In the genomic region with DNA sequence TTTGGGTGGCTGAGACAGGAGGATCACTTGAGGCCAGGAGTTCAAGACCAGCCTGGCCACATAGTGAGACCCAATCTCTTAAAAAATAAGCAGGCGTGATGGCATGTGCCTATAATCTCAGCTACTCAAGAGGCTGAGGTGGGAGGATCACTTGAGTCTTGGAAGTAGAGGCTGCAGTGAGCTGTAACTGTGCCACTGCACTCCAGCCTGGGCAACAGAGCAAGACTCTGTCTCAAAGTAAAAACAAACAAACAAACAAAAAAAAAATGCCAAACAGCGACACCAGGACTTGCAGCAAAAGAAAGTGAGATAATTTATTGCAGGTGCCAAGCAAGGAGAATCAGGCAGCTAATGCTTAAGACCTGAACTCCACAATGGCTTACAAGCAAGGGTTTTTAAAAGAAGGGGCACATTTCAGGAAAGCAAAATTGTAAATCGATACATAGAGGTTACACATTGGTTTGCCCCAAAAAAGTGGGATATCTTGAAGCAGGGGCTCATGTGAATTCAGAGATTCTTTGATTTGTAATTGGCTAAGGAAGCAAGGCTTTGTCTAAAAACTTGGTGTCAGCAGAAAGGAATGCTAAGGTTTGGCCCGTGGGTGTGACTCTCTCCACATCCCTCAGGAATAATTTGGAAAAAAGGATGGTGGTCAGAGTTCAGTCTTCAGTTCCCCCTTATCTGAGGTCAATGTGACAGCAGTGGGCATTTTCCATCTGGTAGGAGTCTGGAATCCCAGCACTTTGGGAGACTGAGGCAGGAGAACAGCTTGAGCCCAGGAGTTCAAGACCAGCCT, we compare ENCODE assay signal across 22 cellular contexts. TPM values are rescaled to one million over a fixed set of nuclear protein-coding genes. Genes with fewer than 3 reads are reported as not detected.
A peak's percentile ranks its signal among the peaks of the same experiment; 100 is the strongest.
DNase-seq lines count a peak whose midpoint lies in the region; ATAC-seq, FAIRE-seq and TF ChIP-seq lines count a peak whose summit lies in the region.
"Had no signal": no experiment of that assay in that cellular context is flagged by ENCODE, and none has a peak within 500 bp of the region (broad histone marks: within the 10 kb centered on the region; RNA-seq: fewer than 3 reads in every experiment).

No MANE protein-coding gene starts in this region.

- H3K4me3 Mint-ChIP-seq in natural killer cell (no peak overlapping the region), chondrocyte (ENCODE audit: unreplicated experiment) (no peak overlapping the region)
- H3K4me3 Mint-ChIP-seq: naive B cell had no signal

- no peak for TF ChIP-seq CTCF in bronchial epithelial cell (IDR thresholded peaks at IDR 0.05; ENCODE audit: insufficient read depth, low read length, severe bottlenecking)
- no peak for TF ChIP-seq CTCF in osteoblast (IDR thresholded peaks at IDR 0.05; ENCODE audit: extremely low read depth, low read depth, low read length)
- no peak for TF ChIP-seq CTCF in natural killer cell (IDR thresholded peaks at IDR 0.05)
- no peak for TF ChIP-seq CTCF in chondrocyte (IDR thresholded peaks at IDR 0.05)

- no peaks in the 10 kb centered on the region for H4K20me1 ChIP-seq in osteoblast (ENCODE audit: insufficient read depth, low read length)

- H3K4me1 ChIP-seq in HUES48 (ENCODE audit: control insufficient read depth, insufficient read depth, low read length) (no peaks in the 10 kb centered on the region; the same call in 1 of the 2 replicates), osteoblast (ENCODE audit: insufficient read depth, low read length) (peaks cover 16% of the 10 kb centered on the region)
- H3K4me1 ChIP-seq: BE2C had no signal

- no peaks in the 10 kb centered on the region for H3K36me3 Mint-ChIP-seq in natural killer cell
- H3K36me3 Mint-ChIP-seq in chondrocyte (ENCODE audit: low read depth) = no peaks in the 10 kb centered on the region
- H3K36me3 Mint-ChIP-seq: naive B cell had no signal

- H3K36me3 ChIP-seq in HUES48 (ENCODE audit: control insufficient read depth, insufficient read depth, low read length) = no peaks in the 10 kb centered on the region
- H3K36me3 ChIP-seq in bronchial epithelial cell (ENCODE audit: control insufficient read depth, insufficient read depth, low read length) = no peaks in the 10 kb centered on the region
- H3K36me3 ChIP-seq in osteoblast (ENCODE audit: insufficient read depth, low read length) = no peaks in the 10 kb centered on the region
- H3K36me3 ChIP-seq: BE2C, lower lobe of right lung, thoracic aorta had no signal

- intact Hi-C loops in natural killer cell (cut with micrococcal nuclease) = no loop called here

- DNase-seq in EH (ENCODE audit: low read depth) (peak; percentile 42), bronchial epithelial cell (ENCODE audit: low read depth) (peak; percentile 46), osteoblast (ENCODE audit: insufficient read length, low spot score, missing footprints) (peak; percentile 85), natural killer cell (no peak), NCI-H82 treated with DMSO at 0.1 percent for 48 hours (lab: John Stamatoyannopoulos, UW; ENCODE audit: unreplicated experiment) (no peak), chondrocyte (ENCODE audit: low spot score) (no peak), HCEC 1CT (no peak)
- DNase-seq: activated CD8-positive, alpha-beta memory T cell treated with anti-CD3 and anti-CD28 coated beads, Interleukin-2, amount 50 U/mL, for 48 hours; activated gamma-delta T cell treated with Interleukin-2 at 50 U/mL for 16 hours; aorta; BE2C; GOT3; lower lobe of right lung; naive B cell; NCI-H187; NCI-H446; stimulated activated CD4-positive, alpha-beta T cell treated with anti-CD3 and anti-CD28 coated beads, Interleukin-4, amount 100 ng/mL, for 24 hours had no signal

- H3K9me3 ChIP-seq in HUES48 (ENCODE audit: control insufficient read depth, insufficient read depth, low read length) (peaks cover 6% of the 10 kb centered on the region), osteoblast (ENCODE audit: low read depth, low read length) (peaks cover 4% of the 10 kb centered on the region)
- H3K9me3 ChIP-seq: BE2C, lower lobe of right lung, thoracic aorta had no signal

- H3K27ac Mint-ChIP-seq in natural killer cell (no peak overlapping the region), chondrocyte (ENCODE audit: unreplicated experiment) (no peak overlapping the region)

- H3K4me1 Mint-ChIP-seq in natural killer cell (peaks cover 7 to 8% of the 10 kb centered on the region in 2 donors), chondrocyte (ENCODE audit: low read depth) (peaks cover 14% of the 10 kb centered on the region)

- peak overlapping the region; percentile 33 for H3K4me2 ChIP-seq in osteoblast (ENCODE audit: insufficient read depth, low read length)

- ATAC-seq in natural killer cell = no peak
- ATAC-seq: activated CD4-positive, CD25-positive, alpha-beta regulatory T cell treated with anti-CD3 and anti-CD28 coated beads, Interleukin-2, amount 50 U/mL, for 24 hours; lower lobe of right lung had no signal

- no peak overlapping the region for H3K9ac ChIP-seq in HUES48 (ENCODE audit: low read depth, low read length)

- H3K9me3 Mint-ChIP-seq in natural killer cell = no peaks in the 10 kb centered on the region
- H3K9me3 Mint-ChIP-seq in chondrocyte (ENCODE audit: low read depth) = no peaks in the 10 kb centered on the region

- H2AFZ ChIP-seq in osteoblast (ENCODE audit: low read length) = peak overlapping the region; percentile 29

- no peaks in the 10 kb centered on the region for H3K79me2 ChIP-seq in osteoblast (ENCODE audit: insufficient read depth, low read length)

- H3K27me3 ChIP-seq in HUES48 (ENCODE audit: control insufficient read depth, insufficient read depth, low read length) = no peaks in the 10 kb centered on the region
- no peaks in the 10 kb centered on the region for H3K27me3 ChIP-seq in bronchial epithelial cell (ENCODE audit: control insufficient read depth, insufficient read depth, low read length)
- no peaks in the 10 kb centered on the region for H3K27me3 ChIP-seq in osteoblast (ENCODE audit: insufficient read depth, low read length)
- H3K27me3 ChIP-seq: BE2C had no signal

- H3K27ac ChIP-seq in HUES48 (ENCODE audit: low read depth, low read length) = peak overlapping the region; percentile 37
- H3K27ac ChIP-seq in osteoblast (ENCODE audit: low read depth, low read length) = no peak overlapping the region
- H3K27ac ChIP-seq: lower lobe of right lung, thoracic aorta had no signal

- no peak overlapping the region for H3K4me3 ChIP-seq in HUES48 (ENCODE audit: low read depth, low read length)
- H3K4me3 ChIP-seq in bronchial epithelial cell (ENCODE audit: low read depth, low read length) = no peak overlapping the region
- no peak overlapping the region for H3K4me3 ChIP-seq in osteoblast (ENCODE audit: insufficient read depth, low read length)
- H3K4me3 ChIP-seq: lower lobe of right lung, skin epidermis, thoracic aorta had no signal

- no peak for FAIRE-seq in bronchial epithelial cell (lab: Jason Lieb, UNC)
- FAIRE-seq: colon had no signal

- H3K27me3 Mint-ChIP-seq in natural killer cell (ENCODE audit: low read depth in 2 of 2) = no peaks in the 10 kb centered on the region
- H3K27me3 Mint-ChIP-seq in chondrocyte (ENCODE audit: low read depth) = no peaks in the 10 kb centered on the region
- H3K27me3 Mint-ChIP-seq: naive B cell had no signal

RNA-seq across cellular contexts. Expression of a gene that starts 5.2 kb away (rescaled TPM):
- 25.0 and 35.0 TPM in 2 replicates for total RNA-seq in bronchial epithelial cell
- 33.9 and 54.3 TPM in 2 replicates for total RNA-seq in osteoblast
- total RNA-seq in natural killer cell = 10 to 100 TPM; 15.7 to 20.4 (median 18.8) TPM
- 27.6 to 29.2 TPM (median 28.2 TPM) in 3 replicates for total RNA-seq in chondrocyte

RNA-seq across cellular contexts. Expression of a gene that starts 11.5 kb away (rescaled TPM):
- total RNA-seq in bronchial epithelial cell (20.5 and 30.7 TPM in 2 replicates), osteoblast (23.9 and 28.3 TPM in 2 replicates), natural killer cell (100 to 1,000 TPM in 1 of 3 donors, 10 to 100 TPM in 2; 78.8 to 101 (median 92.8) TPM), chondrocyte (67.4 to 75.5 TPM (median 67.9 TPM) in 3 replicates)

RNA-seq across cellular contexts. Expression of a gene that starts 22.0 kb away (rescaled TPM):
- total RNA-seq in bronchial epithelial cell (67.3 and 72.4 TPM in 2 replicates), osteoblast (36.6 and 46.3 TPM in 2 replicates), natural killer cell (100 to 1,000 TPM in 1 of 3 donors, 10 to 100 TPM in 2; 63.5 to 107 (median 69.0) TPM), chondrocyte (78.0 to 97.6 TPM (median 89.9 TPM) in 3 replicates)

RNA-seq across cellular contexts. Expression of a gene that starts 41.7 kb away (rescaled TPM):
- total RNA-seq in bronchial epithelial cell (17.4 and 23.6 TPM in 2 replicates), osteoblast (19.4 and 21.4 TPM in 2 replicates), natural killer cell (10 to 100 TPM; 54.8 to 75.1 (median 64.7) TPM), chondrocyte (24.3 to 29.0 TPM (median 24.5 TPM) in 3 replicates)

RNA-seq across cellular contexts. Expression of a gene that starts 53.2 kb away (rescaled TPM):
- total RNA-seq in bronchial epithelial cell (55.3 and 66.6 TPM in 2 replicates), osteoblast (27.1 and 38.9 TPM in 2 replicates), natural killer cell (10 to 100 TPM; 69.7 to 90.0 (median 76.9) TPM), chondrocyte (126 to 133 TPM (median 131 TPM) in 3 replicates)

Comparison
In these comparisons a context has a peak if more than half of its experiments do, and no peak if none do; other contexts are left out.
1. DNase-seq: peak in EH (single experiment), bronchial epithelial cell (single experiment) and osteoblast (single experiment); none in natural killer cell (single experiment), NCI-H82 treated with DMSO at 0.1 percent for 48 hours (single experiment), chondrocyte (single experiment) and HCEC 1CT (single experiment).